In genomic region chr22:32985899-32986772, GRCh38 we compare ENCODE assay signal across 8 cellular contexts.
DNase-seq lines count a peak whose midpoint lies in the region; ATAC-seq, FAIRE-seq and TF ChIP-seq lines count a peak whose summit lies in the region.

No MANE protein-coding gene starts in this region.

- H3K27me3 ChIP-seq in BE2C = no peaks in the 10 kb centered on the region
- no peaks in the 10 kb centered on the region for H3K27me3 ChIP-seq in HAP-1 (ENCODE audit: low read depth)
- no peaks in the 10 kb centered on the region for H3K27me3 ChIP-seq in aorta (ENCODE audit: control insufficient read depth in 1 of 2, insufficient read depth in 2 of 2, low read length in 1 of 2)

- H3K4me1 ChIP-seq in BE2C = peaks cover 7% of the 10 kb centered on the region
- H3K4me1 ChIP-seq in HAP-1 = peaks cover 9% of the 10 kb centered on the region
- no peaks in the 10 kb centered on the region for H3K4me1 ChIP-seq in aorta (ENCODE audit: control insufficient read depth in 1 of 2, insufficient read depth in 2 of 2, low read length in 2 of 2)

- H3K27ac Mint-ChIP-seq in activated T-helper 17 cell treated with anti-CD3 and anti-CD28 coated beads, Interleukin-2, amount 50 U/mL, for 72 hours = no peak overlapping the region

- H3K9me3 Mint-ChIP-seq in activated T-helper 17 cell treated with anti-CD3 and anti-CD28 coated beads, Interleukin-2, amount 50 U/mL, for 72 hours = no peaks in the 10 kb centered on the region

- TF ChIP-seq CTCF in BE2C (IDR thresholded peaks at IDR 0.05; ENCODE audit: low read depth, low read length) = peak; percentile 96

- FAIRE-seq in frontal cortex (lab: Jason Lieb, UNC) = no peak

- in situ Hi-C loops in HAP-1 (cut with MboI; ENCODE audit: low sequenced_read_pairs) = loop anchor here (10.0 to 25.0 kb wide), 2 partner anchors 324 to 461 kb away; no protein-coding TSS in a partner anchor

- H3K36me3 ChIP-seq in BE2C (no peaks in the 10 kb centered on the region), HAP-1 (replicated peaks) (no peaks in the 10 kb centered on the region; the same call in 1 of the 2 replicates), aorta (ENCODE audit: control insufficient read depth in 1 of 2, insufficient read depth in 2 of 2, low read length in 1 of 2) (no peaks in the 10 kb centered on the region)

- no peaks in the 10 kb centered on the region for H3K4me1 Mint-ChIP-seq in activated T-helper 17 cell treated with anti-CD3 and anti-CD28 coated beads, Interleukin-2, amount 50 U/mL, for 72 hours

- intact Hi-C loops in aorta (cut with DNase I) = loop anchor here (2.0 to 5.0 kb wide), 6 partner anchors 13 to 459 kb away; partner anchors contain the start of gene TIMP3 (in 1 of the 2)

- DNase-seq in BE2C (peak; percentile 78), HAP-1 (ENCODE audit: low spot score in 2 of 2) (peak; percentile 62 to 82), NOMO-1 treated with dmso at 0.1 percent for 144 hours (lab: John Stamatoyannopoulos, UW; ENCODE audit: unreplicated experiment) (peak; percentile 39), frontal cortex (ENCODE audit: low spot score in 2 of 2) (peak; percentile 22 to 63), non-pigmented ciliary epithelial cell (ENCODE audit: low read depth) (peak; percentile 32), aorta (peak in 1 of 2 donors; percentile 69)

- ATAC-seq in activated T-helper 17 cell treated with anti-CD3 and anti-CD28 coated beads, Interleukin-2, amount 50 U/mL, for 72 hours (replicated peaks) = peak; percentile 69
- ATAC-seq in aorta (ENCODE audit: low FRiP score) = peak; percentile 95
- ATAC-seq in GM21786 (IDR thresholded peaks at IDR 0.05; ENCODE audit: unreplicated experiment) = no peak

- peaks cover 8% of the 10 kb centered on the region for H3K27me3 Mint-ChIP-seq in activated T-helper 17 cell treated with anti-CD3 and anti-CD28 coated beads, Interleukin-2, amount 50 U/mL, for 72 hours

- H3K36me3 Mint-ChIP-seq in activated T-helper 17 cell treated with anti-CD3 and anti-CD28 coated beads, Interleukin-2, amount 50 U/mL, for 72 hours (ENCODE audit: low read depth) = no peaks in the 10 kb centered on the region

- no peak overlapping the region for H3K27ac ChIP-seq in aorta (ENCODE audit: low read depth in 1 of 2, low read length in 2 of 2)

- no peaks in the 10 kb centered on the region for H3K9me3 ChIP-seq in BE2C
- H3K9me3 ChIP-seq in HAP-1 = no peaks in the 10 kb centered on the region
- no peaks in the 10 kb centered on the region for H3K9me3 ChIP-seq in aorta (ENCODE audit: control insufficient read depth, low read length)

- 28 to 30% methylated on average over 16 of the region's 16 CpGs for whole genome bisulfite sequencing in aorta, 2 donors

- H3K4me3 Mint-ChIP-seq in activated T-helper 17 cell treated with anti-CD3 and anti-CD28 coated beads, Interleukin-2, amount 50 U/mL, for 72 hours = no peak overlapping the region

- H3K4me3 ChIP-seq in BE2C (ENCODE audit: low read depth, low read length) = no peak overlapping the region
- no peak overlapping the region for H3K4me3 ChIP-seq in HAP-1
- H3K4me3 ChIP-seq in aorta (ENCODE audit: low read length in 2 of 2) = no peak overlapping the region
